ENCODE assay signal across 1 cellular context in genomic region chr2:10481055-10481665, GRCh38.
A peak's percentile ranks its signal among the peaks of the same experiment; 100 is the strongest.
TF ChIP-seq lines count a peak whose summit lies in the region.

No MANE protein-coding gene starts in this region.

TF ChIP-seq in K562, 482 proteins besides CTCF, POLR2A, EP300 and RAD21:
- TF ChIP-seq ZNF121 (CRISPR knock-in tag; conservative IDR thresholded peaks at IDR 0.05) (peak; percentile 52), WHSC1 (IDR thresholded peaks at IDR 0.05; ENCODE audit: low read length) (no peak), NFATC3 (IDR thresholded peaks at IDR 0.05) (no peak)
- TF ChIP-seq, protein P1, sequence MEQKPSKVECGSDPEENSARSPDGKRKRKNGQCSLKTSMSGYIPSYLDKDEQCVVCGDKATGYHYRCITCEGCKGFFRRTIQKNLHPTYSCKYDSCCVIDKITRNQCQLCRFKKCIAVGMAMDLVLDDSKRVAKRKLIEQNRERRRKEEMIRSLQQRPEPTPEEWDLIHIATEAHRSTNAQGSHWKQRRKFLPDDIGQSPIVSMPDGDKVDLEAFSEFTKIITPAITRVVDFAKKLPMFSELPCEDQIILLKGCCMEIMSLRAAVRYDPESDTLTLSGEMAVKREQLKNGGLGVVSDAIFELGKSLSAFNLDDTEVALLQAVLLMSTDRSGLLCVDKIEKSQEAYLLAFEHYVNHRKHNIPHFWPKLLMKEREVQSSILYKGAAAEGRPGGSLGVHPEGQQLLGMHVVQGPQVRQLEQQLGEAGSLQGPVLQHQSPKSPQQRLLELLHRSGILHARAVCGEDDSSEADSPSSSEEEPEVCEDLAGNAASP (IDR thresholded peaks at IDR 0.05) = no peak
- TF ChIP-seq, protein P2, sequence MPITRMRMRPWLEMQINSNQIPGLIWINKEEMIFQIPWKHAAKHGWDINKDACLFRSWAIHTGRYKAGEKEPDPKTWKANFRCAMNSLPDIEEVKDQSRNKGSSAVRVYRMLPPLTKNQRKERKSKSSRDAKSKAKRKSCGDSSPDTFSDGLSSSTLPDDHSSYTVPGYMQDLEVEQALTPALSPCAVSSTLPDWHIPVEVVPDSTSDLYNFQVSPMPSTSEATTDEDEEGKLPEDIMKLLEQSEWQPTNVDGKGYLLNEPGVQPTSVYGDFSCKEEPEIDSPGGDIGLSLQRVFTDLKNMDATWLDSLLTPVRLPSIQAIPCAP (CRISPR knock-in tag; IDR thresholded peaks at IDR 0.05; ENCODE audit: borderline replicate concordance) = no peak
